Comparison of ENCODE assay signal across 1 cellular context in genomic region chr1:117093091-117093534, GRCh38.
TF ChIP-seq lines count a peak whose summit lies in the region.

No MANE protein-coding gene starts in this region.

TF ChIP-seq in IMR-90, 13 proteins besides CTCF, POLR2A, EP300 and RAD21 (continued from another document):
- TF ChIP-seq ELK1 (IDR thresholded peaks at IDR 0.05; ENCODE audit: borderline replicate concordance, low read depth, low read length) (no peak), USF2 (IDR thresholded peaks at IDR 0.05; ENCODE audit: low read depth, low read length) (no peak), RFX5 (IDR thresholded peaks at IDR 0.05; ENCODE audit: low read depth, low read length) (0 out of 2 replicates have a peak, but pooled peaks have one; percentile 6), MAFK (IDR thresholded peaks at IDR 0.05; ENCODE audit: low read depth, low read length) (peak; percentile 68), MXI1 (IDR thresholded peaks at IDR 0.05; ENCODE audit: borderline replicate concordance, low read depth, low read length) (peak; percentile 74; the same call in 1 of the 2 replicates)
